8 cellular contexts compared by ENCODE assay signal in genomic region chr2:212777020-212777491, GRCh38.
DNase-seq lines count a peak whose midpoint lies in the region; ATAC-seq, FAIRE-seq and TF ChIP-seq lines count a peak whose summit lies in the region.

No MANE protein-coding gene starts in this region.

- WGBS in K562 (ENCODE audit: insufficient coverage, low coverage, missing lambda C conversion rate), result 6% methylated on average over 2 of the region's 3 CpGs

- TF ChIP-seq RAD21 in K562 (CRISPR knock-in tag; conservative IDR thresholded peaks at IDR 0.05 in 1 of 2, IDR thresholded peaks at IDR 0.05 in 1 of 2), result peak; percentile 21 to 43; a peak in 3 of 4 replicates

- H3K27ac ChIP-seq in AG04450 (ENCODE audit: low read depth, low read length), result no peak overlapping the region
- H3K27ac ChIP-seq in K562 (ENCODE audit: extremely low read depth, low read depth, low read length), result no peak overlapping the region
- no peak overlapping the region for H3K27ac ChIP-seq in uterus

- H3K4me2 ChIP-seq in K562 (ENCODE audit: insufficient read depth, low read length), result no peak overlapping the region

- H3K27me3 ChIP-seq in AG04450 (ENCODE audit: control insufficient read depth, insufficient read depth, low read length) (no peaks in the 10 kb centered on the region), K562 (ENCODE audit: control insufficient read depth in 2 of 2, insufficient read depth in 2 of 2, low read length in 2 of 2) (no peaks in the 10 kb centered on the region), uterus (no peaks in the 10 kb centered on the region)

- no peak overlapping the region for H3K9ac ChIP-seq in K562 (ENCODE audit: insufficient read depth in 1 of 2, low read depth in 2 of 2, low read length in 2 of 2)

- BruUV-seq in K562 (replicated peaks; lab: Mats Ljungman, UMichigan), result no TSS peak

- FAIRE-seq in GM12892 (lab: Jason Lieb, UNC) (peak; percentile 67), K562 (lab: Jason Lieb, UNC) (no peak)

- TF ChIP-seq EP300 in K562 (IDR thresholded peaks at IDR 0.05; ENCODE audit: low read length), result no peak

- DNase-seq in AG04450 (ENCODE audit: low read depth, low spot score), result no peak
- no peak for DNase-seq in GM12892 (ENCODE audit: insufficient read length)
- DNase-seq in NCI-H2171 treated with DMSO at 0.1 percent for 48 hours (lab: John Stamatoyannopoulos, UW), result peak; percentile 44
- DNase-seq in K562 (ENCODE audit: extremely low read depth in 1 of 4, low spot score in 3 of 4), result peak in 1 of 4 experiments; percentile 3
- DNase-seq in left colon, result no peak
- DNase-seq in uterus, result no peak
- no peak for DNase-seq in activated T-cell treated with anti-CD3 and anti-CD28 coated beads for 4 hours

- H4K20me1 ChIP-seq in K562 (replicated peaks; ENCODE audit: control insufficient read depth, insufficient read depth, low read length), result no peaks in the 10 kb centered on the region

- CTCF ChIA-PET in AG04450 (lab: Charles Lee) (interaction anchor here (0.5 to 9.6 kb wide), 27 partner anchors 9 to 1992 kb away, joined by 3 to 122 read pairs (median 4); partner anchors contain the start of genes IKZF2 and SPAG16), K562 (lab: Yijun Ruan, JAX; ENCODE audit: low intra/inter-chr PET ratio) (interaction anchor here (0.7 kb wide), 1 partner anchor 377 kb away, joined by 3 read pairs; no protein-coding TSS in a partner anchor)

- TF ChIP-seq POLR2A in GM12892 (IDR thresholded peaks at IDR 0.05; ENCODE audit: low read depth, low read length) (no peak), K562 (conservative IDR thresholded peaks at IDR 0.05) (no peak), uterus (IDR thresholded peaks at IDR 0.05) (no peak)

- H3K9me1 ChIP-seq in K562 (ENCODE audit: control insufficient read depth, insufficient read depth, low read length), result no peaks in the 10 kb centered on the region

- peak; percentile 53 for ATAC-seq in HG02870 (IDR thresholded peaks at IDR 0.05; ENCODE audit: unreplicated experiment)
- ATAC-seq in K562, result no peak
- peak; percentile 31 for ATAC-seq in left colon

- in situ Hi-C loops in K562 (cut with MboI), result no loop called here

- H3K4me3 ChIP-seq in AG04450 (ENCODE audit: low read depth, low read length) (no peak overlapping the region), K562 (no peak overlapping the region), uterus (no peak overlapping the region)

- H3K79me2 ChIP-seq in K562 (ENCODE audit: control insufficient read depth, insufficient read depth, low read length), result no peaks in the 10 kb centered on the region

- H3K4me1 ChIP-seq in K562 (replicated peaks in 1 of 2; ENCODE audit: control insufficient read depth in 2 of 2, insufficient read depth in 2 of 2, low read length in 2 of 2) (no peaks in the 10 kb centered on the region), uterus (no peaks in the 10 kb centered on the region)

- intact Hi-C loops in K562 (cut with micrococcal nuclease) (loop anchor here (2.0 kb wide), 1 partner anchor 376 kb away; no protein-coding TSS in a partner anchor), left colon (cut with DNase I, micrococcal nuclease) (loop anchor here in 1 of 2 donors (5.0 kb wide), 1 partner anchor 375 kb away; the partner anchor contains the start of gene IKZF2), uterus (cut with DNase I; ENCODE audit: low total_unique reads) (no loop called here)

- peak; percentile 66 for TF ChIP-seq CTCF in AG04450 (IDR thresholded peaks at IDR 0.05; ENCODE audit: low read depth, low read length)
- TF ChIP-seq CTCF in K562 (IDR thresholded peaks at IDR 0.05 in 2 of 3, conservative IDR thresholded peaks at IDR 0.05 in 1 of 3; ENCODE audit: insufficient read depth in 2 of 3, low read depth in 1 of 3, low read length in 3 of 3), result peak in 1 of 3 experiments; percentile 32; a peak in 2 of 6 replicates
- TF ChIP-seq CTCF in uterus (IDR thresholded peaks at IDR 0.05), result peak; percentile 31 to 38 (median 34)

- H3K9me3 ChIP-seq in AG04450 (ENCODE audit: control insufficient read depth, insufficient read depth, low read length), result no peaks in the 10 kb centered on the region
- no peaks in the 10 kb centered on the region for H3K9me3 ChIP-seq in K562 (replicated peaks; ENCODE audit: control insufficient read depth, insufficient read depth, low read depth, low read length)
- H3K9me3 ChIP-seq in uterus, result no peaks in the 10 kb centered on the region

- H3K36me3 ChIP-seq in K562 (ENCODE audit: control insufficient read depth, insufficient read depth, low read length) (no peaks in the 10 kb centered on the region), uterus (no peaks in the 10 kb centered on the region)

- H2AFZ ChIP-seq in K562 (ENCODE audit: low read depth, low read length), result no peak overlapping the region

- POLR2A ChIA-PET in AG04450 (lab: Yijun Ruan, JAX) (interaction anchor here (0.7 kb wide), 1 partner anchor 376 kb away, joined by 4 read pairs; no protein-coding TSS in a partner anchor), K562 (lab: Yijun Ruan, JAX) (no interaction called here)

TF ChIP-seq in K562, 482 proteins besides CTCF, POLR2A, EP300 and RAD21:
- TF ChIP-seq, protein P1, sequence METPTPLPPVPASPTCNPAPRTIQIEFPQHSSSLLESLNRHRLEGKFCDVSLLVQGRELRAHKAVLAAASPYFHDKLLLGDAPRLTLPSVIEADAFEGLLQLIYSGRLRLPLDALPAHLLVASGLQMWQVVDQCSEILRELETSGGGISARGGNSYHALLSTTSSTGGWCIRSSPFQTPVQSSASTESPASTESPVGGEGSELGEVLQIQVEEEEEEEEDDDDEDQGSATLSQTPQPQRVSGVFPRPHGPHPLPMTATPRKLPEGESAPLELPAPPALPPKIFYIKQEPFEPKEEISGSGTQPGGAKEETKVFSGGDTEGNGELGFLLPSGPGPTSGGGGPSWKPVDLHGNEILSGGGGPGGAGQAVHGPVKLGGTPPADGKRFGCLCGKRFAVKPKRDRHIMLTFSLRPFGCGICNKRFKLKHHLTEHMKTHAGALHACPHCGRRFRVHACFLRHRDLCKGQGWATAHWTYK (CRISPR knock-in tag; IDR thresholded peaks at IDR 0.05), result no peak
- TF ChIP-seq, protein P2, sequence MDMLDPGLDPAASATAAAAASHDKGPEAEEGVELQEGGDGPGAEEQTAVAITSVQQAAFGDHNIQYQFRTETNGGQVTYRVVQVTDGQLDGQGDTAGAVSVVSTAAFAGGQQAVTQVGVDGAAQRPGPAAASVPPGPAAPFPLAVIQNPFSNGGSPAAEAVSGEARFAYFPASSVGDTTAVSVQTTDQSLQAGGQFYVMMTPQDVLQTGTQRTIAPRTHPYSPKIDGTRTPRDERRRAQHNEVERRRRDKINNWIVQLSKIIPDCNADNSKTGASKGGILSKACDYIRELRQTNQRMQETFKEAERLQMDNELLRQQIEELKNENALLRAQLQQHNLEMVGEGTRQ (CRISPR knock-in tag; IDR thresholded peaks at IDR 0.05), result no peak
- no peak for TF ChIP-seq DMBX1 (CRISPR knock-in tag; IDR thresholded peaks at IDR 0.05; ENCODE audit: borderline replicate concordance)
